10 cellular contexts compared by ENCODE assay signal in the genomic region with DNA sequence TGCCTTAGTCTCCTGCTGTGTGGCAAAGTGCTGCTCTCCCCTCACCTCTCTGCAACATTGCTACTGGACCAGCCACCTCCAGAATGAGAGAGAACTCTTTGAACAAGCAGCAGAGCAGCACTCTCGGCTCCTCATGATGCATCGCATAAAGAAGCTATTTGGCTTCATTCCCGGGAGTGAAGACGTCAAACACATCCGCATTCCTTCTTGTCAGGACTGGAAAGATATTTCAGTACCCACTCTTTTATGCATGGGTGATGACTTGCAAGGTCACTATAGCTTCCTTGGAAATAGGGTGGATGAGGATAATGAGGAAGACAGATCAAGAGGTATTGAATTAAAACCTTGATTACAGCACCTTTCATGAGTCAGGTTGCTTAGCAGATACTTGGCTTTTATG. TPM values are rescaled to one million over a fixed set of nuclear protein-coding genes. Genes with fewer than 3 reads are reported as not detected.
A peak's percentile ranks its signal among the peaks of the same experiment; 100 is the strongest.
DNase-seq lines count a peak whose midpoint lies in the region; ATAC-seq, FAIRE-seq and TF ChIP-seq lines count a peak whose summit lies in the region.
"Had no signal": no experiment of that assay in that cellular context is flagged by ENCODE, and none has a peak within 500 bp of the region (broad histone marks: within the 10 kb centered on the region; RNA-seq: fewer than 3 reads in every experiment).

No MANE protein-coding gene starts in this region.

- H3K36me3 ChIP-seq in cardiac muscle cell (no peaks in the 10 kb centered on the region), small intestine (ENCODE audit: control insufficient read depth in 2 of 2, insufficient read depth in 2 of 2, low read length in 2 of 2) (no peaks in the 10 kb centered on the region)

- H3K27me3 ChIP-seq in cardiac muscle cell (no peaks in the 10 kb centered on the region), small intestine (ENCODE audit: control insufficient read depth in 2 of 2, insufficient read depth in 2 of 2, low read length in 2 of 2) (no peaks in the 10 kb centered on the region)

- WGBS in small intestine, 3 donors: 33 to 49% (median 47%) methylated on average over 5 of the region's 5 CpGs

- H3K9me3 ChIP-seq in cardiac muscle cell (ENCODE audit: low read depth) (no peaks in the 10 kb centered on the region), small intestine (ENCODE audit: control insufficient read depth, low read depth) (no peaks in the 10 kb centered on the region)

- no peak for TF ChIP-seq CTCF in cardiac muscle cell (IDR thresholded peaks at IDR 0.05; ENCODE audit: low read depth, low read length)

- DNase-seq in DMS 273 (lab: John Stamatoyannopoulos, UW; ENCODE audit: unreplicated experiment) (peak; percentile 44), DMS 273 treated with DMSO at 0.1 percent for 48 hours (lab: John Stamatoyannopoulos, UW) (no peak), SHP77 treated with DMSO at 0.1 percent for 48 hours (lab: John Stamatoyannopoulos, UW) (peak; percentile 24), cardiac muscle cell (ENCODE audit: low read depth in 1 of 2, low spot score in 1 of 2) (peak; percentile 62 to 97), small intestine (peak; percentile 25), OCI-M2 (lab: John Stamatoyannopoulos, UW; ENCODE audit: unreplicated experiment) (no peak)
- DNase-seq in activated naive CD4-positive, alpha-beta T cell treated with anti-CD3 and anti-CD28 coated beads, Interleukin-2, amount 50 U/mL, for 16 hours: no peak

- FAIRE-seq in small intestine (lab: Jason Lieb, UNC): no peak

- H3K4me1 ChIP-seq in cardiac muscle cell (ENCODE audit: low read depth) (peaks cover 5% of the 10 kb centered on the region), small intestine (ENCODE audit: control insufficient read depth in 2 of 2, insufficient read depth in 1 of 2, low read depth in 1 of 2, low read length in 1 of 2) (no peaks in the 10 kb centered on the region)

- ATAC-seq in GM18870 (IDR thresholded peaks at IDR 0.05; ENCODE audit: unreplicated experiment): no peak

- H3K27ac ChIP-seq in cardiac muscle cell (no peak overlapping the region), small intestine (ENCODE audit: low read depth in 1 of 2, low read length in 1 of 2) (no peak overlapping the region)
- H3K27ac ChIP-seq: 22Rv1 had no signal

- H3K4me3 ChIP-seq in cardiac muscle cell (no peak overlapping the region), small intestine (ENCODE audit: low read depth in 1 of 2, low read length in 2 of 2) (no peak overlapping the region)

RNA-seq across cellular contexts. Expression of gene CALHM4, which starts 4.3 kb away (rescaled TPM):
- not detected in 2 replicates for total RNA-seq in cardiac muscle cell
- polyA plus RNA-seq in cardiac muscle cell: not detected in 2 replicates
- polyA plus RNA-seq in small intestine: not detected
- total RNA-seq: activated T-helper 2 cell treated with anti-CD3 and anti-CD28 coated beads, Interferon-gamma antibody, Interleukin-2, Interleukin-4, amounts not matched to agents 10 μg/mL and 5 μg/mL and 100 μg/mL, durations not matched to agents 14 hours and 24 hours and 36 hours had no signal

RNA-seq across cellular contexts. Expression of gene TRAPPC3L, which starts 12.4 kb away (rescaled TPM):
- total RNA-seq in cardiac muscle cell: not detected in 2 replicates
- polyA plus RNA-seq in cardiac muscle cell: not detected in 2 replicates
- polyA plus RNA-seq in small intestine: under 1 TPM in 1 of 3 donors, not detected in 2; 0.12 TPM
- total RNA-seq: activated T-helper 2 cell treated with anti-CD3 and anti-CD28 coated beads, Interferon-gamma antibody, Interleukin-2, Interleukin-4, amounts not matched to agents 10 μg/mL and 5 μg/mL and 100 μg/mL, durations not matched to agents 14 hours and 24 hours and 36 hours had no signal

RNA-seq across cellular contexts. Expression of gene RWDD1, which starts 13.4 kb away (rescaled TPM):
- total RNA-seq in cardiac muscle cell: 34.1 and 37.2 TPM in 2 replicates
- polyA plus RNA-seq in cardiac muscle cell (70.0 and 70.7 TPM in 2 replicates), small intestine (10 to 100 TPM; 37.3 to 60.2 (median 51.9) TPM)

RNA-seq across cellular contexts. Expression of gene CALHM5, which starts 46.4 kb away (rescaled TPM):
- total RNA-seq in cardiac muscle cell: 0.11 TPM in 1 of 2 replicates, not detected in the other
- not detected in 2 replicates for polyA plus RNA-seq in cardiac muscle cell
- polyA plus RNA-seq in small intestine: under 1 TPM; under 0.01 to 0.66 (median under 0.01) TPM
- total RNA-seq: activated T-helper 2 cell treated with anti-CD3 and anti-CD28 coated beads, Interferon-gamma antibody, Interleukin-2, Interleukin-4, amounts not matched to agents 10 μg/mL and 5 μg/mL and 100 μg/mL, durations not matched to agents 14 hours and 24 hours and 36 hours had no signal

RNA-seq across cellular contexts. Expression of gene RSPH4A, which starts 58.4 kb away (rescaled TPM):
- 0.21 and 0.56 TPM in 2 replicates for total RNA-seq in cardiac muscle cell
- polyA plus RNA-seq in cardiac muscle cell (0.26 and 0.81 TPM in 2 replicates), small intestine (under 1 TPM; 0.12 to 0.54 (median 0.22) TPM)

Comparison
In these comparisons a context has a peak if more than half of its experiments do, and no peak if none do; other contexts are left out.
1. DNase-seq: peak in DMS 273 (single experiment), SHP77 treated with DMSO at 0.1 percent for 48 hours (single experiment), cardiac muscle cell (2 of 2) and small intestine (single experiment); none in DMS 273 treated with DMSO at 0.1 percent for 48 hours (single experiment), activated naive CD4-positive, alpha-beta T cell treated with anti-CD3 and anti-CD28 coated beads, Interleukin-2, amount 50 U/mL, for 16 hours (single experiment) and OCI-M2 (single experiment).